ENCODE assay signal across 18 cellular contexts in genomic region chr5:133734916-133735315, GRCh38.
"Had no signal": no experiment of that assay in that cellular context is flagged by ENCODE, and none has a peak within 500 bp of the region (broad histone marks: within the 10 kb centered on the region; RNA-seq: fewer than 3 reads in every experiment).

No MANE protein-coding gene starts in this region.

- H3K27me3 ChIP-seq: ascending aorta, upper lobe of right lung had no signal

- H3K4me3 Mint-ChIP-seq: activated B cell treated with CpG ODN at 0.5 μM for 24 hours; activated CD4-positive, alpha-beta T cell treated with anti-CD3 and anti-CD28 coated beads for 36 hours; naive thymus-derived CD4-positive, alpha-beta T cell; neural crest cell; T-helper 1 cell treated with Interleukin-12 subunit alpha and Interleukin-12 subunit beta and Interleukin-4 antibody, amounts not matched to agents 30 μg/mL and 1 μg/mL, for 36 hours had no signal

- H3K4me3 ChIP-seq: coronary artery, lung, upper lobe of right lung had no signal

- H3K36me3 ChIP-seq: ascending aorta, upper lobe of right lung had no signal

- H3K36me3 Mint-ChIP-seq: naive thymus-derived CD4-positive, alpha-beta T cell had no signal

- H3K27me3 Mint-ChIP-seq: activated B cell treated with CpG ODN at 0.5 μM for 24 hours; activated CD4-positive, alpha-beta T cell treated with anti-CD3 and anti-CD28 coated beads for 36 hours had no signal

- H3K27ac Mint-ChIP-seq: activated B cell treated with CpG ODN at 0.5 μM for 24 hours; activated CD4-positive, alpha-beta T cell treated with anti-CD3 and anti-CD28 coated beads for 36 hours; activated naive CD4-positive, alpha-beta T cell treated with anti-CD3 and anti-CD28 coated beads, Interleukin-2, amount 50 U/mL, for 72 hours; naive thymus-derived CD4-positive, alpha-beta T cell; T-helper 1 cell treated with Interleukin-12 subunit alpha and Interleukin-12 subunit beta and Interleukin-4 antibody, amounts not matched to agents 30 μg/mL and 1 μg/mL, for 36 hours had no signal

- H3K27ac ChIP-seq: upper lobe of right lung had no signal

- ATAC-seq: activated CD4-positive, alpha-beta T cell treated with anti-CD3 and anti-CD28 coated beads for 36 hours; activated naive CD4-positive, alpha-beta T cell treated with anti-CD3 and anti-CD28 coated beads, Interleukin-2, amount 50 U/mL, for 72 hours; naive thymus-derived CD4-positive, alpha-beta T cell; upper lobe of right lung had no signal

- H3K9me3 ChIP-seq: ascending aorta, upper lobe of right lung had no signal

- DNase-seq: activated B cell treated with CpG ODN at 0.5 μM for 24 hours; activated CD4-positive, alpha-beta T cell treated with anti-CD3 and anti-CD28 coated beads for 36 hours; activated CD4-positive, alpha-beta T cell treated with anti-CD3 and anti-CD28 coated beads, Interleukin-2, amount 50 U/mL, for 4 hours; central memory CD4-positive, alpha-beta T cell; foreskin melanocyte; kidney; naive thymus-derived CD4-positive, alpha-beta T cell; occipital lobe; posterior cingulate gyrus; stimulated activated CD4-positive, alpha-beta T cell treated with anti-CD3 and anti-CD28 coated beads, Interleukin-4, amount 100 ng/mL, for 1 hour; stimulated activated naive CD4-positive, alpha-beta T cell; upper lobe of right lung had no signal

- H3K4me1 ChIP-seq: upper lobe of right lung had no signal

- H3K4me1 Mint-ChIP-seq: activated B cell treated with CpG ODN at 0.5 μM for 24 hours; activated CD4-positive, alpha-beta T cell treated with anti-CD3 and anti-CD28 coated beads for 36 hours had no signal

- H3K9me3 Mint-ChIP-seq: T-helper 1 cell treated with Interleukin-12 subunit alpha and Interleukin-12 subunit beta and Interleukin-4 antibody, amounts not matched to agents 30 μg/mL and 1 μg/mL, for 36 hours had no signal
